In genomic region chr14:86541969-86542368, GRCh38 we compare ENCODE assay signal across 19 cellular contexts.
"Had no signal": no experiment of that assay in that cellular context is flagged by ENCODE, and none has a peak within 500 bp of the region (broad histone marks: within the 10 kb centered on the region; RNA-seq: fewer than 3 reads in every experiment).

No MANE protein-coding gene starts in this region.

- FAIRE-seq: endothelial cell of umbilical vein, islet of Langerhans had no signal

- DNase-seq: activated CD4-positive, alpha-beta memory T cell treated with anti-CD3 and anti-CD28 coated beads, Interleukin-2, amount 10 ng/mL, durations not matched to agents 7 days and 5 days; activated CD4-positive, alpha-beta T cell treated with anti-CD3 and anti-CD28 coated beads for 4 hours; activated effector memory CD4-positive, alpha-beta T cell treated with anti-CD3 and anti-CD28 coated beads, Interleukin-2, amount 50 U/mL, for 16 hours; activated T-cell treated with anti-CD3 and anti-CD28 coated beads, Interleukin-2, amount 50 U/mL, for 48 hours; amniotic stem cell; body of pancreas; effector CD8-positive, alpha-beta T cell; gastrocnemius medialis; ovary; sigmoid colon; spleen; stimulated activated naive CD8-positive, alpha-beta T cell treated with anti-CD3 and anti-CD28 coated beads, Interleukin-15, amount 100 ng/mL, for 72 hours; testis; upper lobe of right lung had no signal

- H3K36me3 ChIP-seq: gastrocnemius medialis, neural progenitor cell, ovary, sigmoid colon, spleen, upper lobe of right lung had no signal

- H3K9ac ChIP-seq: neural progenitor cell had no signal

- H3K4me3 ChIP-seq: body of pancreas, gastrocnemius medialis, neural progenitor cell, ovary, sigmoid colon, spleen, testis, upper lobe of right lung had no signal

- H3K9me3 ChIP-seq: body of pancreas, gastrocnemius medialis, ovary, sigmoid colon, testis, upper lobe of right lung had no signal

- H3K27ac ChIP-seq: body of pancreas, gastrocnemius medialis, neural progenitor cell, ovary, sigmoid colon, spleen, testis, upper lobe of right lung had no signal

- H3K4me1 ChIP-seq: body of pancreas, gastrocnemius medialis, neural progenitor cell, sigmoid colon, spleen, testis, upper lobe of right lung had no signal

- H3K27me3 ChIP-seq: body of pancreas, gastrocnemius medialis, neural progenitor cell, ovary, sigmoid colon, spleen, testis, upper lobe of right lung had no signal

- ATAC-seq: body of pancreas; gastrocnemius medialis; left lobe of liver; stimulated activated naive CD8-positive, alpha-beta T cell treated with anti-CD3 and anti-CD28 coated beads, Interleukin-15, amount 100 ng/mL, for 72 hours; upper lobe of right lung; WTC11 had no signal
